ENCODE assay signal across 32 cellular contexts in genomic region chr3:15086699-15087098, GRCh38.
"Had no signal": no experiment of that assay in that cellular context is flagged by ENCODE, and none has a peak within 500 bp of the region (broad histone marks: within the 10 kb centered on the region; RNA-seq: fewer than 3 reads in every experiment).

No MANE protein-coding gene starts in this region.

- H3K27ac ChIP-seq: adrenal gland, ascending aorta, body of pancreas, brain microvascular endothelial cell, breast epithelium, cardiac muscle cell had no signal

- H3K4me1 ChIP-seq: ascending aorta, body of pancreas, breast epithelium had no signal

- DNase-seq: activated effector memory CD4-positive, alpha-beta T cell treated with anti-CD3 and anti-CD28 coated beads, Interleukin-2, amount 50 U/mL, for 16 hours; activated effector memory CD4-positive, alpha-beta T cell treated with Interleukin-2 at 50 U/mL for 16 hours; activated gamma-delta T cell; activated gamma-delta T cell treated with Interleukin-2 at 50 U/mL for 16 hours; activated naive CD4-positive, alpha-beta T cell; activated naive CD4-positive, alpha-beta T cell treated with anti-CD3 and anti-CD28 coated beads for 36 hours; activated naive CD4-positive, alpha-beta T cell treated with anti-CD3 and anti-CD28 coated beads, Interleukin-2, amount 10 ng/mL, durations not matched to agents 7 days and 5 days; activated naive CD4-positive, alpha-beta T cell treated with anti-CD3 and anti-CD28 coated beads, Interleukin-2, amount 50 U/mL, for 16 hours; activated naive CD4-positive, alpha-beta T cell treated with Interleukin-2 at 50 U/mL for 16 hours; activated naive CD8-positive, alpha-beta T cell treated with anti-CD3 and anti-CD28 coated beads for 36 hours; activated naive CD8-positive, alpha-beta T cell treated with anti-CD3 and anti-CD28 coated beads, Interleukin-2, amount 10 ng/mL, durations not matched to agents 7 days and 5 days; activated naive CD8-positive, alpha-beta T cell treated with anti-CD3 and anti-CD28 coated beads, Interleukin-2, amount 50 U/mL, for 24 hours; activated T-cell treated with anti-CD3 and anti-CD28 coated beads, Interleukin-2, amount 50 U/mL, for 1 hour; activated T-cell treated with anti-CD3 and anti-CD28 coated beads, Interleukin-2, amount 50 U/mL, for 24 hours; activated T-cell treated with anti-CD3 and anti-CD28 coated beads, Interleukin-2, amount 50 U/mL, for 4 hours; activated T-cell treated with anti-CD3 and anti-CD28 coated beads, Interleukin-2, amount 50 U/mL, for 48 hours; activated T-cell treated with anti-CD3 and anti-CD28 coated beads, Interleukin-2, amount 50 U/mL, for 72 hours; adrenal gland; amniotic stem cell; amygdala; anterior cingulate cortex; aorta; body of pancreas; brain microvascular endothelial cell; caudate nucleus; central memory CD4-positive, alpha-beta T cell; cerebellar nuclear complex had no signal

- H3K27me3 ChIP-seq: adrenal gland, ascending aorta, body of pancreas, brain microvascular endothelial cell, breast epithelium, cardiac muscle cell had no signal

- H3K4me3 ChIP-seq: adrenal gland, ascending aorta, body of pancreas, breast epithelium, cardiac muscle cell had no signal

- H3K36me3 ChIP-seq: breast epithelium had no signal

- ATAC-seq: activated naive CD4-positive, alpha-beta T cell treated with anti-CD3 and anti-CD28 coated beads, Interleukin-2, amount 50 U/mL, for 72 hours; activated naive CD8-positive, alpha-beta T cell treated with anti-CD3 and anti-CD28 coated beads, Interleukin-2, amount 50 U/mL, for 24 hours; activated T-cell treated with anti-CD3 and anti-CD28 coated beads, Interleukin-2, amount 50 U/mL, for 4 hours; activated T-cell treated with anti-CD3 and anti-CD28 coated beads, Interleukin-2, amount 50 U/mL, for 72 hours; activated T-helper 17 cell treated with anti-CD3 and anti-CD28 coated beads, Interleukin-2, amount 50 U/mL, for 72 hours; body of pancreas had no signal

- H3K9me3 ChIP-seq: adrenal gland, ascending aorta, body of pancreas, breast epithelium had no signal
